ENCODE assay signal across 1 cellular context in the genomic region with DNA sequence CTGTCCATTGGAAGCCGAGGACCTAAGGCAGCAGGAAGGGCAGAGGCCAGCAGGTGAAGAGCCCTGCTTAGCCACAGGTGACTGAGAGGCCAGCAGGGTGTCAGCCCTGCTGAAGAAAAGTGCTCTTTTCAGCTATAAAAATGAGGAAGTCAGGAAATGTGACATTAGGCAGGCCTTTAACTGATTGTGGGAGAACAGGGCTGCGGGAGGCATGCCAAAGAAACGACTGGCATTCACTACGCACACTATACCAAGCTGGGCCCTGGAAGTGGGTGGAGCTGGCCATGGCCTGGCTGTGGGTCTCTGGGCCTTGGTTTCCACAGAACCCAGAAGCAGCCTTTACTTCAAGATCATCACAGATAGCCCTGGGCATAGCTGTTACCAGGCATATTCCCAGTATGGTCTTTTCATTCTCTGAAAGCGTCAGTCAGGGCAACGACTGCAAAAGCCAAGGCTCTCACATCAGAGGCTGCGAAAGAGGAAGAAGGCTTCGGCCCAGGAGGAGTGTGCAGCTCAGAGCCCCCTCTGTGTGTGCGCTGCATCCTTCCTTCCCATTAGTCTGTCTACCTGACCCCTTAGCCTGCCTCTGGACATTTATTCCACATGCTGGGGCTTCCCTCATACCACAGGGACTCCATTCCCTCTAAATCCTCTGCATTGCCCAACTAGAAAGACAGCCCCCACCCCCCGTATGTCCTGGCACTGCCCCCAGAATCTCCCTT.
TF ChIP-seq lines count a peak whose summit lies in the region.

No MANE protein-coding gene starts in this region.

TF ChIP-seq in GM23338, 12 proteins besides CTCF, POLR2A, EP300 and RAD21 (continued from another document):
- TF ChIP-seq, protein P1, sequence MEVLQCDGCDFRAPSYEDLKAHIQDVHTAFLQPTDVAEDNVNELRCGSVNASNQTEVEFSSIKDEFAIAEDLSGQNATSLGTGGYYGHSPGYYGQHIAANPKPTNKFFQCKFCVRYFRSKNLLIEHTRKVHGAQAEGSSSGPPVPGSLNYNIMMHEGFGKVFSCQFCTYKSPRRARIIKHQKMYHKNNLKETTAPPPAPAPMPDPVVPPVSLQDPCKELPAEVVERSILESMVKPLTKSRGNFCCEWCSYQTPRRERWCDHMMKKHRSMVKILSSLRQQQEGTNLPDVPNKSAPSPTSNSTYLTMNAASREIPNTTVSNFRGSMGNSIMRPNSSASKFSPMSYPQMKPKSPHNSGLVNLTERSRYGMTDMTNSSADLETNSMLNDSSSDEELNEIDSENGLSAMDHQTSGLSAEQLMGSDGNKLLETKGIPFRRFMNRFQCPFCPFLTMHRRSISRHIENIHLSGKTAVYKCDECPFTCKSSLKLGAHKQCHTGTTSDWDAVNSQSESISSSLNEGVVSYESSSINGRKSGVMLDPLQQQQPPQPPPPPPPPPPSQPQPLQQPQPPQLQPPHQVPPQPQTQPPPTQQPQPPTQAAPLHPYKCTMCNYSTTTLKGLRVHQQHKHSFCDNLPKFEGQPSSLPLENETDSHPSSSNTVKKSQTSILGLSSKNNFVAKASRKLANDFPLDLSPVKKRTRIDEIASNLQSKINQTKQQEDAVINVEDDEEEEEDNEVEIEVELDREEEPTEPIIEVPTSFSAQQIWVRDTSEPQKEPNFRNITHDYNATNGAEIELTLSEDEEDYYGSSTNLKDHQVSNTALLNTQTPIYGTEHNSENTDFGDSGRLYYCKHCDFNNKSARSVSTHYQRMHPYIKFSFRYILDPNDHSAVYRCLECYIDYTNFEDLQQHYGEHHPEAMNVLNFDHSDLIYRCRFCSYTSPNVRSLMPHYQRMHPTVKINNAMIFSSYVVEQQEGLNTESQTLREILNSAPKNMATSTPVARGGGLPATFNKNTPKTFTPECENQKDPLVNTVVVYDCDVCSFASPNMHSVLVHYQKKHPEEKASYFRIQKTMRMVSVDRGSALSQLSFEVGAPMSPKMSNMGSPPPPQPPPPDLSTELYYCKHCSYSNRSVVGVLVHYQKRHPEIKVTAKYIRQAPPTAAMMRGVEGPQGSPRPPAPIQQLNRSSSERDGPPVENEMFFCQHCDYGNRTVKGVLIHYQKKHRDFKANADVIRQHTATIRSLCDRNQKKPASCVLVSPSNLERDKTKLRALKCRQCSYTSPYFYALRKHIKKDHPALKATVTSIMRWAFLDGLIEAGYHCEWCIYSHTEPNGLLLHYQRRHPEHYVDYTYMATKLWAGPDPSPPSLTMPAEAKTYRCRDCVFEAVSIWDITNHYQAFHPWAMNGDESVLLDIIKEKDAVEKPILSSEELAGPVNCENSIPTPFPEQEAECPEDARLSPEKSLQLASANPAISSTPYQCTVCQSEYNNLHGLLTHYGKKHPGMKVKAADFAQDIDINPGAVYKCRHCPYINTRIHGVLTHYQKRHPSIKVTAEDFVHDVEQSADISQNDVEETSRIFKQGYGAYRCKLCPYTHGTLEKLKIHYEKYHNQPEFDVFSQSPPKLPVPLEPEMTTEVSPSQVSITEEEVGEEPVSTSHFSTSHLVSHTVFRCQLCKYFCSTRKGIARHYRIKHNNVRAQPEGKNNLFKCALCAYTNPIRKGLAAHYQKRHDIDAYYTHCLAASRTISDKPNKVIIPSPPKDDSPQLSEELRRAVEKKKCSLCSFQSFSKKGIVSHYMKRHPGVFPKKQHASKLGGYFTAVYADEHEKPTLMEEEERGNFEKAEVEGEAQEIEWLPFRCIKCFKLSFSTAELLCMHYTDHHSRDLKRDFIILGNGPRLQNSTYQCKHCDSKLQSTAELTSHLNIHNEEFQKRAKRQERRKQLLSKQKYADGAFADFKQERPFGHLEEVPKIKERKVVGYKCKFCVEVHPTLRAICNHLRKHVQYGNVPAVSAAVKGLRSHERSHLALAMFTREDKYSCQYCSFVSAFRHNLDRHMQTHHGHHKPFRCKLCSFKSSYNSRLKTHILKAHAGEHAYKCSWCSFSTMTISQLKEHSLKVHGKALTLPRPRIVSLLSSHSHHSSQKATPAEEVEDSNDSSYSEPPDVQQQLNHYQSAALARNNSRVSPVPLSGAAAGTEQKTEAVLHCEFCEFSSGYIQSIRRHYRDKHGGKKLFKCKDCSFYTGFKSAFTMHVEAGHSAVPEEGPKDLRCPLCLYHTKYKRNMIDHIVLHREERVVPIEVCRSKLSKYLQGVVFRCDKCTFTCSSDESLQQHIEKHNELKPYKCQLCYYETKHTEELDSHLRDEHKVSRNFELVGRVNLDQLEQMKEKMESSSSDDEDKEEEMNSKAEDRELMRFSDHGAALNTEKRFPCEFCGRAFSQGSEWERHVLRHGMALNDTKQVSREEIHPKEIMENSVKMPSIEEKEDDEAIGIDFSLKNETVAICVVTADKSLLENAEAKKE (CRISPR knock-in tag; IDR thresholded peaks at IDR 0.05): no peak
- TF ChIP-seq, protein P2, sequence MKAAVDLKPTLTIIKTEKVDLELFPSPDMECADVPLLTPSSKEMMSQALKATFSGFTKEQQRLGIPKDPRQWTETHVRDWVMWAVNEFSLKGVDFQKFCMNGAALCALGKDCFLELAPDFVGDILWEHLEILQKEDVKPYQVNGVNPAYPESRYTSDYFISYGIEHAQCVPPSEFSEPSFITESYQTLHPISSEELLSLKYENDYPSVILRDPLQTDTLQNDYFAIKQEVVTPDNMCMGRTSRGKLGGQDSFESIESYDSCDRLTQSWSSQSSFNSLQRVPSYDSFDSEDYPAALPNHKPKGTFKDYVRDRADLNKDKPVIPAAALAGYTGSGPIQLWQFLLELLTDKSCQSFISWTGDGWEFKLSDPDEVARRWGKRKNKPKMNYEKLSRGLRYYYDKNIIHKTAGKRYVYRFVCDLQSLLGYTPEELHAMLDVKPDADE (IDR thresholded peaks at IDR 0.05): no peak
- no peak for TF ChIP-seq CREB1 (CRISPR knock-in tag; IDR thresholded peaks at IDR 0.05; ENCODE audit: low read depth)
- TF ChIP-seq, protein P3, sequence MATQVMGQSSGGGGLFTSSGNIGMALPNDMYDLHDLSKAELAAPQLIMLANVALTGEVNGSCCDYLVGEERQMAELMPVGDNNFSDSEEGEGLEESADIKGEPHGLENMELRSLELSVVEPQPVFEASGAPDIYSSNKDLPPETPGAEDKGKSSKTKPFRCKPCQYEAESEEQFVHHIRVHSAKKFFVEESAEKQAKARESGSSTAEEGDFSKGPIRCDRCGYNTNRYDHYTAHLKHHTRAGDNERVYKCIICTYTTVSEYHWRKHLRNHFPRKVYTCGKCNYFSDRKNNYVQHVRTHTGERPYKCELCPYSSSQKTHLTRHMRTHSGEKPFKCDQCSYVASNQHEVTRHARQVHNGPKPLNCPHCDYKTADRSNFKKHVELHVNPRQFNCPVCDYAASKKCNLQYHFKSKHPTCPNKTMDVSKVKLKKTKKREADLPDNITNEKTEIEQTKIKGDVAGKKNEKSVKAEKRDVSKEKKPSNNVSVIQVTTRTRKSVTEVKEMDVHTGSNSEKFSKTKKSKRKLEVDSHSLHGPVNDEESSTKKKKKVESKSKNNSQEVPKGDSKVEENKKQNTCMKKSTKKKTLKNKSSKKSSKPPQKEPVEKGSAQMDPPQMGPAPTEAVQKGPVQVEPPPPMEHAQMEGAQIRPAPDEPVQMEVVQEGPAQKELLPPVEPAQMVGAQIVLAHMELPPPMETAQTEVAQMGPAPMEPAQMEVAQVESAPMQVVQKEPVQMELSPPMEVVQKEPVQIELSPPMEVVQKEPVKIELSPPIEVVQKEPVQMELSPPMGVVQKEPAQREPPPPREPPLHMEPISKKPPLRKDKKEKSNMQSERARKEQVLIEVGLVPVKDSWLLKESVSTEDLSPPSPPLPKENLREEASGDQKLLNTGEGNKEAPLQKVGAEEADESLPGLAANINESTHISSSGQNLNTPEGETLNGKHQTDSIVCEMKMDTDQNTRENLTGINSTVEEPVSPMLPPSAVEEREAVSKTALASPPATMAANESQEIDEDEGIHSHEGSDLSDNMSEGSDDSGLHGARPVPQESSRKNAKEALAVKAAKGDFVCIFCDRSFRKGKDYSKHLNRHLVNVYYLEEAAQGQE (IDR thresholded peaks at IDR 0.05; ENCODE audit: unreplicated experiment): no peak
- no peak for TF ChIP-seq ZNF114 (CRISPR knock-in tag; IDR thresholded peaks at IDR 0.05)
TF ChIP-seq in GM23338: peak in this region for 0.
